11 cellular contexts compared by ENCODE assay signal in genomic region chr1:206797534-206798383, GRCh38. TPM values are rescaled to one million over a fixed set of nuclear protein-coding genes. Genes with fewer than 3 reads are reported as not detected.
DNase-seq lines count a peak whose midpoint lies in the region; ATAC-seq and TF ChIP-seq lines count a peak whose summit lies in the region.
"Had no signal": no experiment of that assay in that cellular context is flagged by ENCODE, and none has a peak within 500 bp of the region (broad histone marks: within the 10 kb centered on the region; RNA-seq: fewer than 3 reads in every experiment).

No MANE protein-coding gene starts in this region.

- peak overlapping the region in 5 of 10 donors; percentile 20 to 78 (median 38) for H3K27ac Mint-ChIP-seq in naive thymus-derived CD8-positive, alpha-beta T cell

- H3K36me3 ChIP-seq in Karpas-422 (ENCODE audit: insufficient read depth, low read length) (no peaks in the 10 kb centered on the region), body of pancreas (replicated peaks in 1 of 2; ENCODE audit: insufficient read depth in 1 of 2, low read depth in 2 of 2) (no peaks in the 10 kb centered on the region)

- H3K79me2 ChIP-seq in Karpas-422 (ENCODE audit: low read length) = no peaks in the 10 kb centered on the region

- no peak overlapping the region for H2AFZ ChIP-seq in Karpas-422 (ENCODE audit: low read length)

- H3K4me3 ChIP-seq in Karpas-422 (ENCODE audit: low read length) (no peak overlapping the region), body of pancreas (no peak overlapping the region)

- no peaks in the 10 kb centered on the region for H3K27me3 Mint-ChIP-seq in naive thymus-derived CD8-positive, alpha-beta T cell

- 32 to 36% methylated on average over 8 of the region's 8 CpGs for WGBS in body of pancreas, 2 donors

- H3K9me2 ChIP-seq in Karpas-422 (replicated peaks; ENCODE audit: insufficient read depth, low read length) = no peaks in the 10 kb centered on the region

- H3K36me3 Mint-ChIP-seq in naive thymus-derived CD8-positive, alpha-beta T cell = no peaks in the 10 kb centered on the region

- POLR2A ChIA-PET in naive thymus-derived CD8-positive, alpha-beta T cell (lab: Charles Lee) = interaction anchor here (0.7 to 2.9 kb wide), 3 partner anchors 9 to 28 kb away, joined by 3 to 8 read pairs (median 3); partner anchors contain the start of gene IL19

- intact Hi-C loops in body of pancreas (cut with DNase I) (no loop called here), posterior cingulate gyrus (cut with DNase I) (no loop called here)

- H3K4me2 ChIP-seq in Karpas-422 (ENCODE audit: low read depth, low read length, poor library complexity, severe bottlenecking) = no peak overlapping the region

- H3K4me3 Mint-ChIP-seq in naive thymus-derived CD8-positive, alpha-beta T cell = no peak overlapping the region

- H3K27me3 ChIP-seq in Karpas-422 (ENCODE audit: low read length) (no peaks in the 10 kb centered on the region), body of pancreas (no peaks in the 10 kb centered on the region)

- H3K27ac ChIP-seq in Karpas-422 (ENCODE audit: low read length) = no peak overlapping the region
- H3K27ac ChIP-seq in body of pancreas = peak overlapping the region in 3 of 4 donors; percentile 47 to 73 (median 70)

- peak in 2 of 7 experiments; percentile 16 to 20 for TF ChIP-seq CTCF in body of pancreas (IDR thresholded peaks at IDR 0.05)

- H3K9me3 Mint-ChIP-seq in naive thymus-derived CD8-positive, alpha-beta T cell = no peaks in the 10 kb centered on the region

- no peaks in the 10 kb centered on the region for H4K20me1 ChIP-seq in Karpas-422 (ENCODE audit: insufficient read depth, low read depth, low read length)

- no peaks in the 10 kb centered on the region for H3K9me3 ChIP-seq in Karpas-422 (ENCODE audit: low read length)
- no peaks in the 10 kb centered on the region for H3K9me3 ChIP-seq in body of pancreas

- ATAC-seq in body of pancreas = peak; percentile 91
- peak; percentile 16 to 38 for ATAC-seq in naive thymus-derived CD8-positive, alpha-beta T cell
- ATAC-seq in GM19452 (IDR thresholded peaks at IDR 0.05; ENCODE audit: unreplicated experiment) = no peak
- ATAC-seq in GM21447 (IDR thresholded peaks at IDR 0.05; ENCODE audit: unreplicated experiment) = no peak

- no peak overlapping the region for H3K9ac ChIP-seq in Karpas-422 (ENCODE audit: low read length)

- H3K4me1 ChIP-seq in Karpas-422 (ENCODE audit: low read length) (no peaks in the 10 kb centered on the region), body of pancreas (peaks cover 34% of the 10 kb centered on the region)

- DNase-seq in DMS 273 (lab: John Stamatoyannopoulos, UW; ENCODE audit: unreplicated experiment) = peak; percentile 58
- no peak for DNase-seq in DMS 273 treated with DMSO at 0.1 percent for 48 hours (lab: John Stamatoyannopoulos, UW)
- DNase-seq in Karpas-422 = peak; percentile 76
- DNase-seq in body of pancreas = peak; percentile 63 to 87 (median 76)
- DNase-seq in naive thymus-derived CD8-positive, alpha-beta T cell = peak in 5 of 10 donors; percentile 12 to 42 (median 19)
- DNase-seq in posterior cingulate gyrus = no peak
- DNase-seq: cortex of kidney; stimulated activated CD4-positive, alpha-beta T cell treated with anti-CD3 and anti-CD28 coated beads, Interleukin-2, amount 100 ng/mL, for 24 hours had no signal

- TF ChIP-seq POLR2A in body of pancreas (IDR thresholded peaks at IDR 0.05) = peak in 1 of 3 donors; percentile 7

- peaks cover 28 to 64% (median 57%) of the 10 kb centered on the region in 4 donors for H3K4me1 Mint-ChIP-seq in naive thymus-derived CD8-positive, alpha-beta T cell

RNA-seq across cellular contexts. Expression of gene IL10, which starts 25.5 kb away (rescaled TPM):
- total RNA-seq in Karpas-422 (2014; rRNA removed; shearing (Covaris generic); ENCODE audit: low replicate concordance) = not detected in 2 replicates
- total RNA-seq in body of pancreas = 1 to 10 TPM in 1 of 2 donors, not detected in 1; 1.0 TPM
- not detected for total RNA-seq in naive thymus-derived CD8-positive, alpha-beta T cell
- polyA plus RNA-seq in naive thymus-derived CD8-positive, alpha-beta T cell = not detected
- total RNA-seq: LHCN-M2 had no signal

RNA-seq across cellular contexts. Expression of gene IL19, which starts 27.2 kb away (rescaled TPM):
- total RNA-seq in Karpas-422 (2014; rRNA removed; shearing (Covaris generic); ENCODE audit: low replicate concordance) = not detected in 2 replicates
- total RNA-seq in body of pancreas = not detected
- not detected for total RNA-seq in naive thymus-derived CD8-positive, alpha-beta T cell
- polyA plus RNA-seq in naive thymus-derived CD8-positive, alpha-beta T cell = not detected
- total RNA-seq: LHCN-M2 had no signal

Comparison
In these comparisons a context has a peak if more than half of its experiments do, and no peak if none do; other contexts are left out.
1. DNase-seq: peak in DMS 273 (single experiment), Karpas-422 (single experiment) and body of pancreas (4 of 4); none in DMS 273 treated with DMSO at 0.1 percent for 48 hours (single experiment) and posterior cingulate gyrus (0 of 10).
2. ATAC-seq: peak in body of pancreas (single experiment) and naive thymus-derived CD8-positive, alpha-beta T cell (2 of 2); none in GM19452 (single experiment) and GM21447 (single experiment).